In the genomic region with DNA sequence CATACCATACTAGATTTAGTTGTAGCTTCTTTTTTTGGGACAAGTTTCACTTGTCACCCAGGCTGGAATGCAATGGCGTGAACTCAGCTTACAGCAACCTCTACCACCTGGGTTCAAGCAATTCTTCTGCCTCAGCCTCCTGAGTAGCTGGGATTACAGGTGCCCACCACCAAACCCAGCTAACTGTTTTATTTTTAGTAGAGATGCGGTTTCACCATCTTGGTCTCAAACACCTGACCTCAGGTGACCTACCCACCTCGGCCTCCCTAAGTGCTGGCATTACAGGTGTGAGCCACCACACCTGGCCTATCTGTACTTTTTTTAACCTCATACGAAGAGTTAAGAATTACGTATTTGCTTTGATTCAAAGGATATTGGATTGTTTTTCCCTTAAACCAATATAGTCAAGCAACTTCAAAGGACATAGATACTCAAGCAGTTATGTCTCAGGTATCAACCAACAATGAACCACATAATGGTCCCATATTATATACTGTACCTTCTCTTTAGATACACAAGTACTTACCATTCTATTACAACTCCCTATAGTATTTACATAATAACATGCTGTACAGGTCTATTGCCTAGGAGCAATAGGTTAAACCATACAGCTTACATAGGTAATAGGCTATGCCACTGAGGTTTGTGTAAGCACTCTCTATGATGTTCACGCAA, we compare ENCODE assay signal across 25 cellular contexts. TPM values are rescaled to one million over a fixed set of nuclear protein-coding genes. Genes with fewer than 3 reads are reported as not detected.
A peak's percentile ranks its signal among the peaks of the same experiment; 100 is the strongest.
DNase-seq lines count a peak whose midpoint lies in the region; ATAC-seq and TF ChIP-seq lines count a peak whose summit lies in the region.
"Had no signal": no experiment of that assay in that cellular context is flagged by ENCODE, and none has a peak within 500 bp of the region (broad histone marks: within the 10 kb centered on the region; RNA-seq: fewer than 3 reads in every experiment).

No MANE protein-coding gene starts in this region.

- no peak overlapping the region for H3K9ac ChIP-seq in Karpas-422 (ENCODE audit: low read length)
- H3K9ac ChIP-seq: BLaER1 treated with 17β-estradiol and CSF1 and Interleukin-3, amounts not matched to agents 10 nM and 100 nM had no signal

- peaks cover 20% of the 10 kb centered on the region for H3K4me1 Mint-ChIP-seq in T-helper 1 cell treated with Interleukin-12 subunit alpha and Interleukin-12 subunit beta and Interleukin-4 antibody, amounts not matched to agents 30 μg/mL and 1 μg/mL, for 36 hours (ENCODE audit: low read depth)
- H3K4me1 Mint-ChIP-seq in WTC11 (peaks cover 21% of the 10 kb centered on the region), neural crest cell (peaks cover 32% of the 10 kb centered on the region)

- no peak for TF ChIP-seq POLR2A in GM18505 (IDR thresholded peaks at IDR 0.05; ENCODE audit: borderline replicate concordance, extremely low read depth, insufficient read depth, insufficient read length)

- H4K20me1 ChIP-seq in Karpas-422 (ENCODE audit: insufficient read depth, low read depth, low read length): peaks cover 17% of the 10 kb centered on the region

- H2AFZ ChIP-seq in Karpas-422 (ENCODE audit: low read length): no peak overlapping the region

- H3K4me2 ChIP-seq in Karpas-422 (ENCODE audit: low read depth, low read length, poor library complexity, severe bottlenecking): no peak overlapping the region
- H3K4me2 ChIP-seq: BLaER1 treated with 17β-estradiol and CSF1 and Interleukin-3, amounts not matched to agents 10 nM and 100 nM had no signal

- H3K4me1 ChIP-seq in Karpas-422 (ENCODE audit: low read length): peaks cover 31% of the 10 kb centered on the region

- no peaks in the 10 kb centered on the region for H3K27me3 Mint-ChIP-seq in T-helper 1 cell treated with Interleukin-12 subunit alpha and Interleukin-12 subunit beta and Interleukin-4 antibody, amounts not matched to agents 30 μg/mL and 1 μg/mL, for 36 hours (ENCODE audit: low read depth)
- H3K27me3 Mint-ChIP-seq in WTC11 (ENCODE audit: low read depth): no peaks in the 10 kb centered on the region
- H3K27me3 Mint-ChIP-seq in neural crest cell (ENCODE audit: low read depth): no peaks in the 10 kb centered on the region

- ATAC-seq in WTC11 (no peak), GM18505 (IDR thresholded peaks at IDR 0.05; ENCODE audit: unreplicated experiment) (no peak), HG02970 (IDR thresholded peaks at IDR 0.05; ENCODE audit: low FRiP score, unreplicated experiment) (no peak)

- peaks cover 39% of the 10 kb centered on the region for H3K36me3 Mint-ChIP-seq in T-helper 1 cell treated with Interleukin-12 subunit alpha and Interleukin-12 subunit beta and Interleukin-4 antibody, amounts not matched to agents 30 μg/mL and 1 μg/mL, for 36 hours (ENCODE audit: low read depth)
- H3K36me3 Mint-ChIP-seq in WTC11 (peaks cover 49% of the 10 kb centered on the region), neural crest cell (ENCODE audit: low read depth) (peaks cover 33% of the 10 kb centered on the region)

- POLR2A ChIA-PET in WTC11 (lab: Charles Lee): interaction anchor here (1.0 to 1.4 kb wide), 2 partner anchors 23 to 41 kb away, joined by 3 read pairs; no protein-coding TSS in a partner anchor

- CTCF ChIA-PET in WTC11 (lab: Charles Lee): no interaction called here

- H3K27me3 ChIP-seq in Karpas-422 (ENCODE audit: low read length): no peaks in the 10 kb centered on the region
- H3K27me3 ChIP-seq: BLaER1 treated with 17β-estradiol and CSF1 and Interleukin-3, amounts not matched to agents 10 nM and 100 nM had no signal

- H3K9me3 Mint-ChIP-seq in T-helper 1 cell treated with Interleukin-12 subunit alpha and Interleukin-12 subunit beta and Interleukin-4 antibody, amounts not matched to agents 30 μg/mL and 1 μg/mL, for 36 hours: no peaks in the 10 kb centered on the region
- H3K9me3 Mint-ChIP-seq in WTC11 (no peaks in the 10 kb centered on the region), neural crest cell (no peaks in the 10 kb centered on the region)
- H3K9me3 Mint-ChIP-seq: CD8-positive, alpha-beta memory T cell had no signal

- H3K79me2 ChIP-seq in Karpas-422 (ENCODE audit: low read length): peaks cover 19% of the 10 kb centered on the region

- H3K27ac Mint-ChIP-seq in T-helper 1 cell treated with Interleukin-12 subunit alpha and Interleukin-12 subunit beta and Interleukin-4 antibody, amounts not matched to agents 30 μg/mL and 1 μg/mL, for 36 hours: peak overlapping the region; percentile 2
- no peak overlapping the region for H3K27ac Mint-ChIP-seq in WTC11
- no peak overlapping the region for H3K27ac Mint-ChIP-seq in neural crest cell (ENCODE audit: unreplicated experiment)

- peaks cover 44% of the 10 kb centered on the region for H3K36me3 ChIP-seq in Karpas-422 (ENCODE audit: insufficient read depth, low read length)

- TF ChIP-seq CTCF in WTC11 (IDR thresholded peaks at IDR 0.05): no peak
- no peak for TF ChIP-seq CTCF in neural crest cell (conservative IDR thresholded peaks at IDR 0.05)
- no peak for TF ChIP-seq CTCF in GM20000 (IDR thresholded peaks at IDR 0.05; ENCODE audit: extremely low read depth, missing control alignments)

- H3K4me3 ChIP-seq in Karpas-422 (ENCODE audit: low read length): no peak overlapping the region
- H3K4me3 ChIP-seq: BLaER1 treated with 17β-estradiol and CSF1 and Interleukin-3, amounts not matched to agents 10 nM and 100 nM; HAP-1 had no signal

- peak overlapping the region; percentile 33 for H3K27ac ChIP-seq in Karpas-422 (ENCODE audit: low read length)
- H3K27ac ChIP-seq: BLaER1 treated with 17β-estradiol and CSF1 and Interleukin-3, amounts not matched to agents 10 nM and 100 nM; RWPE1 had no signal

- no peaks in the 10 kb centered on the region for H3K9me3 ChIP-seq in Karpas-422 (ENCODE audit: low read length)
- H3K9me3 ChIP-seq: BLaER1 treated with 17β-estradiol and CSF1 and Interleukin-3, amounts not matched to agents 10 nM and 100 nM; HAP-1 had no signal

- DNase-seq in T-helper 1 cell (no peak), Karpas-422 (no peak), WTC11 (ENCODE audit: low spot score) (no peak), neural crest cell (ENCODE audit: low read depth, low spot score) (no peak), GM20000 (ENCODE audit: low spot score) (no peak)
- DNase-seq: 8988T; Calu3; CD8-positive, alpha-beta memory T cell; DMS153; GDM1; KBM-7; NCI-H1092 treated with DMSO at 0.1 percent for 48 hours; NCI-H146; NCI-H2029 treated with DMSO at 0.1 percent for 48 hours; NCI-H2171; NCI-H345; NCI-H774; NK-92 treated with Interleukin-12 subunit alpha and Interleukin-12 subunit beta, amount 100 ng/mL, for 24 hours; SHP77 treated with DMSO at 0.1 percent for 48 hours had no signal

- H3K4me3 Mint-ChIP-seq in T-helper 1 cell treated with Interleukin-12 subunit alpha and Interleukin-12 subunit beta and Interleukin-4 antibody, amounts not matched to agents 30 μg/mL and 1 μg/mL, for 36 hours: no peak overlapping the region
- H3K4me3 Mint-ChIP-seq in WTC11 (no peak overlapping the region), neural crest cell (peak overlapping the region; percentile 49)
- H3K4me3 Mint-ChIP-seq: CD8-positive, alpha-beta memory T cell had no signal

- H3K9me2 ChIP-seq in Karpas-422 (replicated peaks; ENCODE audit: insufficient read depth, low read length): no peaks in the 10 kb centered on the region

TF ChIP-seq in WTC11, 78 proteins besides CTCF, POLR2A, EP300 and RAD21:
- TF ChIP-seq ZNF232 (CRISPR knock-in tag; IDR thresholded peaks at IDR 0.05) (no peak), ZNF416 (CRISPR knock-in tag; IDR thresholded peaks at IDR 0.05) (0 out of 2 replicates have a peak, but pooled peaks have one; percentile 38), JUN (CRISPR knock-in tag; IDR thresholded peaks at IDR 0.05) (no peak), ZNF138 (CRISPR knock-in tag; conservative IDR thresholded peaks at IDR 0.05) (no peak), TEAD1 (CRISPR knock-in tag; IDR thresholded peaks at IDR 0.05) (no peak), PRRX2 (CRISPR knock-in tag; IDR thresholded peaks at IDR 0.05) (0 out of 2 replicates have a peak, but pooled peaks have one; percentile 31)
- TF ChIP-seq, protein P1, sequence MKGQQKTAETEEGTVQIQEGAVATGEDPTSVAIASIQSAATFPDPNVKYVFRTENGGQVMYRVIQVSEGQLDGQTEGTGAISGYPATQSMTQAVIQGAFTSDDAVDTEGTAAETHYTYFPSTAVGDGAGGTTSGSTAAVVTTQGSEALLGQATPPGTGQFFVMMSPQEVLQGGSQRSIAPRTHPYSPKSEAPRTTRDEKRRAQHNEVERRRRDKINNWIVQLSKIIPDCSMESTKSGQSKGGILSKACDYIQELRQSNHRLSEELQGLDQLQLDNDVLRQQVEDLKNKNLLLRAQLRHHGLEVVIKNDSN (CRISPR knock-in tag; IDR thresholded peaks at IDR 0.05): no peak
- TF ChIP-seq, protein P2, sequence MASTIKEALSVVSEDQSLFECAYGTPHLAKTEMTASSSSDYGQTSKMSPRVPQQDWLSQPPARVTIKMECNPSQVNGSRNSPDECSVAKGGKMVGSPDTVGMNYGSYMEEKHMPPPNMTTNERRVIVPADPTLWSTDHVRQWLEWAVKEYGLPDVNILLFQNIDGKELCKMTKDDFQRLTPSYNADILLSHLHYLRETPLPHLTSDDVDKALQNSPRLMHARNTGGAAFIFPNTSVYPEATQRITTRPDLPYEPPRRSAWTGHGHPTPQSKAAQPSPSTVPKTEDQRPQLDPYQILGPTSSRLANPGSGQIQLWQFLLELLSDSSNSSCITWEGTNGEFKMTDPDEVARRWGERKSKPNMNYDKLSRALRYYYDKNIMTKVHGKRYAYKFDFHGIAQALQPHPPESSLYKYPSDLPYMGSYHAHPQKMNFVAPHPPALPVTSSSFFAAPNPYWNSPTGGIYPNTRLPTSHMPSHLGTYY (CRISPR knock-in tag; IDR thresholded peaks at IDR 0.05): 0 out of 2 replicates have a peak, but pooled peaks have one; percentile 48

RNA-seq across cellular contexts. Expression of a gene that starts 7.5 kb away (rescaled TPM):
- 430 and 561 TPM in 2 replicates for total RNA-seq in Karpas-422 (2014; rRNA removed; shearing (Covaris generic); ENCODE audit: low replicate concordance)
- total RNA-seq in WTC11 (2021): 469 to 522 TPM (median 522 TPM) in 3 replicates
- 581 and 589 TPM in 2 replicates for total RNA-seq in neural crest cell

RNA-seq across cellular contexts. Expression of a gene that starts 28.0 kb away (rescaled TPM):
- 78.1 and 141 TPM in 2 replicates for total RNA-seq in Karpas-422 (2014; rRNA removed; shearing (Covaris generic); ENCODE audit: low replicate concordance)
- 48.8 to 53.3 TPM (median 52.5 TPM) in 3 replicates for total RNA-seq in WTC11 (2021)
- 38.4 and 42.8 TPM in 2 replicates for total RNA-seq in neural crest cell
